8 cellular contexts compared by ENCODE assay signal in the genomic region with DNA sequence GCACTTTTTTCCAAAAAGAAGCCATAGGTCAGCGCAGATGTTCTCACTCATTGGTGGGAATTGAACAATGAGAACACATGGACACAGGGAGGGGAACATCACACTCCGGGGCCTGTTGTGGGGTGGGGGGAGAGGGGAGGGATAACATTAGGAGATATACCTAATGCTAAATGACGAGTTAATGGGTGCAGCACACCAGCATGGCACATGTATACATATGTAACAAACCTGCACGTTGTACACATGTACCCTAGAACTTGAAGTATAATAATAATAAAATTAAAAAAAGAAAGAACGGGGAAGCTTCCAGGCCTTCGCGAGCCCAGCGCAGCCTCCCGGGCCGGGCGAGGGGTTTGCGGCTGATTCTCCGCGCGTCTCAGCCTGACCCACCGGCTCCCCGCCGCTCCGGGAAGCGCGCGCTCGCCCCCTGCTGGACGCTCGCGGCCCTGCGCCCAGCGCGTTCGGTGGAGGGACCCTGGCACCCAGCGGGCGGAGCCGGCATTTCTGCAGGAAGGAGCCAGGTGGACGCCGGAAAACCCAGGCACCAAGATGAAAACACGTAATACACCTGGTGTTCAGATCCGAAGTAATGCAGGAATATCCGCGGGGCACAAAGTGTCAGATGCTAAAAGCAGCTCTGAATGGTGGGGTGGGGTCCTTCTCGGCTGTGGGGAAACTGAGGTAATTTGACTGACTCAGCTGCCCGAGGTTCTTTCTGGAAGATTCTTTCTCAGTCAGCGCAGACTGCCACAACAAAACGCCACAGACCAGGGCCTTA.
DNase-seq lines count a peak whose midpoint lies in the region; ATAC-seq and TF ChIP-seq lines count a peak whose summit lies in the region.
"Not testable (repeated sequence)": the region's sequence is repeated elsewhere in the genome, so short reads cannot be mapped to it uniquely, and the experiment has no call there.

No MANE protein-coding gene starts in this region.

- H3K27ac ChIP-seq in sigmoid colon, uterus: not testable (repeated sequence)

- not testable (repeated sequence) for H3K27me3 ChIP-seq in GM06990 (replicated peaks; ENCODE audit: control insufficient read depth, insufficient read depth, low read length); uterus
- H3K27me3 ChIP-seq in sigmoid colon: peaks cover 0 to 43% (median 11%) of the 10 kb centered on the region in 3 donors

- POLR2A ChIA-PET in activated CD8-positive, alpha-beta T cell treated with anti-CD3 and anti-CD28 coated beads for 36 hours (lab: Charles Lee): not testable (repeated sequence)

- DNase-seq in GM06990 (ENCODE audit: extremely low read depth, insufficient read length): peak; percentile 76
- peak; percentile 23 for DNase-seq in LHCN-M2 (ENCODE audit: low read depth)
- peak; percentile 81 for DNase-seq in OCI-M1 (lab: John Stamatoyannopoulos, UW)
- DNase-seq in activated CD8-positive, alpha-beta T cell treated with anti-CD3 and anti-CD28 coated beads for 36 hours: peak; percentile 75
- peak; percentile 91 for DNase-seq in cerebellum (ENCODE audit: low spot score)
- peak; percentile 77 for DNase-seq in inferior parietal cortex (ENCODE audit: extremely low spot score)
- DNase-seq in sigmoid colon: peak; percentile 70
- peak; percentile 37 to 72 for DNase-seq in uterus

- TF ChIP-seq CTCF in GM06990 (IDR thresholded peaks at IDR 0.05; ENCODE audit: insufficient read depth, low read length, poor library complexity, severe bottlenecking) (peak; percentile 80), sigmoid colon (IDR thresholded peaks at IDR 0.05) (peak; percentile 91 to 99 (median 96)), uterus (IDR thresholded peaks at IDR 0.05) (peak; percentile 92 to 100 (median 98))
- TF ChIP-seq CTCF in activated CD8-positive, alpha-beta T cell treated with anti-CD3 and anti-CD28 coated beads for 36 hours (IDR thresholded peaks at IDR 0.05): peak; percentile 100

- not testable (repeated sequence) for H3K27me3 Mint-ChIP-seq in activated CD8-positive, alpha-beta T cell treated with anti-CD3 and anti-CD28 coated beads for 36 hours

- H3K4me1 ChIP-seq in sigmoid colon, uterus: not testable (repeated sequence)

- intact Hi-C loops in activated CD8-positive, alpha-beta T cell treated with anti-CD3 and anti-CD28 coated beads for 36 hours (cut with micrococcal nuclease): loop anchor here (10.0 kb wide), 1 partner anchor 328 kb away; a partner anchor contains a TSS
- intact Hi-C loops in sigmoid colon (cut with DNase I) (loop anchor here (1.0 to 5.0 kb wide), 2 partner anchors 326 to 635 kb away; no protein-coding TSS in a partner anchor), uterus (cut with DNase I; ENCODE audit: low total_unique reads) (loop anchor here (2.0 kb wide), 1 partner anchor 326 kb away; a partner anchor contains a TSS)

- TF ChIP-seq POLR2A in sigmoid colon (IDR thresholded peaks at IDR 0.05); uterus (IDR thresholded peaks at IDR 0.05): not testable (repeated sequence)

- not testable (repeated sequence) for H3K9me3 ChIP-seq in sigmoid colon, uterus

- CTCF ChIA-PET in activated CD8-positive, alpha-beta T cell treated with anti-CD3 and anti-CD28 coated beads for 36 hours (lab: Charles Lee): interaction anchor here (0.6 to 2.4 kb wide), 12 partner anchors 8 to 854 kb away, joined by 3 to 9 read pairs (median 3); a partner anchor contains a TSS

- H3K36me3 Mint-ChIP-seq in activated CD8-positive, alpha-beta T cell treated with anti-CD3 and anti-CD28 coated beads for 36 hours (ENCODE audit: low read depth): not testable (repeated sequence)

- H3K4me1 Mint-ChIP-seq in activated CD8-positive, alpha-beta T cell treated with anti-CD3 and anti-CD28 coated beads for 36 hours (ENCODE audit: low read depth): not testable (repeated sequence)

- 9 to 12% methylated on average over 43 of the region's 43 CpGs for WGBS in sigmoid colon, 2 donors

- not testable (repeated sequence) for H3K27ac Mint-ChIP-seq in activated CD8-positive, alpha-beta T cell treated with anti-CD3 and anti-CD28 coated beads for 36 hours

- not testable (repeated sequence) for H3K36me3 ChIP-seq in GM06990 (ENCODE audit: control insufficient read depth, insufficient read depth, low read length); sigmoid colon; uterus

- not testable (repeated sequence) for TF ChIP-seq EP300 in sigmoid colon (IDR thresholded peaks at IDR 0.05)

- H3K9me3 Mint-ChIP-seq in activated CD8-positive, alpha-beta T cell treated with anti-CD3 and anti-CD28 coated beads for 36 hours: not testable (repeated sequence)

- H3K4me3 Mint-ChIP-seq in activated CD8-positive, alpha-beta T cell treated with anti-CD3 and anti-CD28 coated beads for 36 hours: not testable (repeated sequence)

- ATAC-seq in activated CD8-positive, alpha-beta T cell treated with anti-CD3 and anti-CD28 coated beads for 36 hours: peak; percentile 96

- H3K4me3 ChIP-seq in GM06990 (replicated peaks; ENCODE audit: low read depth, low read length); sigmoid colon; uterus: not testable (repeated sequence)

Comparison
In these comparisons a context has a peak if more than half of its experiments do, and no peak if none do; other contexts are left out.
1. DNase-seq: peak in every context shown above with its lines; median percentile 91 in cerebellum; 81 in OCI-M1; 77 in inferior parietal cortex; 76 in GM06990; 75 in activated CD8-positive, alpha-beta T cell treated with anti-CD3 and anti-CD28 coated beads for 36 hours; 70 in sigmoid colon; 54 in uterus; 23 in LHCN-M2.